Comparison of ENCODE assay signal across 11 cellular contexts in genomic region chr7:110918949-110919548, GRCh38.
DNase-seq lines count a peak whose midpoint lies in the region; ATAC-seq lines count a peak whose summit lies in the region.
"Had no signal": no experiment of that assay in that cellular context is flagged by ENCODE, and none has a peak within 500 bp of the region (broad histone marks: within the 10 kb centered on the region; RNA-seq: fewer than 3 reads in every experiment).

No MANE protein-coding gene starts in this region.

- no peak overlapping the region for H3K27ac ChIP-seq in caudate nucleus (ENCODE audit: low read depth, low read length)
- H3K27ac ChIP-seq: hepatocyte had no signal

- in situ Hi-C loops in G401 (cut with HindIII; ENCODE audit: low sequenced_read_pairs) = no loop called here

- ATAC-seq in GM18907 (IDR thresholded peaks at IDR 0.05; ENCODE audit: unreplicated experiment) (peak; percentile 92), GM21447 (IDR thresholded peaks at IDR 0.05; ENCODE audit: unreplicated experiment) (peak; percentile 80), HG03139 (IDR thresholded peaks at IDR 0.05; ENCODE audit: unreplicated experiment) (peak; percentile 82), esophagus mucosa (peak; percentile 64)
- ATAC-seq: activated T-cell treated with anti-CD3 and anti-CD28 coated beads, Interleukin-2, amount 50 U/mL, for 72 hours had no signal

- DNase-seq in AG08395 (ENCODE audit: low spot score) (no peak), G401 (ENCODE audit: low spot score) (no peak), caudate nucleus (lab: John Stamatoyannopoulos, UW) (no peak)
- DNase-seq: activated T-cell treated with anti-CD3 and anti-CD28 coated beads, Interleukin-2, amount 50 U/mL, for 72 hours; HFFc6; Karpas-422 had no signal
